ENCODE assay signal across 8 cellular contexts in the genomic region with DNA sequence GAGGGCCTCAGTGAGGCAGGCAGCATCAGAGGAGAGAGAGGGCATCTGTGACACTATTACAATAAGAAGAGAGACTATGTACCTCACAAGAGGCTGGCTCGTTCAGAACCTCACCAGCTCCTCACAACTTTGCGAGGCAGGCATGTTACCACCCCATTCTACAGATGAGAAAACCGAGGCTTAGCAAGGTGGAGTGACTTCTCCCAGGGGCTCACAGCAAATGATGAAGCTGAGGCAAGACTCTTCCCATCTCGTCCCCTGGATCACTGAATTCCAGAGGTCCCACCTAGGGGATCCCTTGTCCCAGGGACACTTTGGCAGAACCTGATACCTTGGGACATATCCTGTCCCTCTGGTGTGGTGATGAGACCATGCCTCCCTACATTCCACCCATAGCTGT.
"Had no signal": no experiment of that assay in that cellular context is flagged by ENCODE, and none has a peak within 500 bp of the region (broad histone marks: within the 10 kb centered on the region; RNA-seq: fewer than 3 reads in every experiment).

No MANE protein-coding gene starts in this region.

- H2AFZ ChIP-seq: GM23248 had no signal

- H3K9me3 Mint-ChIP-seq: H9 had no signal

- H3K4me3 Mint-ChIP-seq: H9 had no signal

- H3K4me3 ChIP-seq: GM23248 had no signal

- DNase-seq: GM23248, GOT3, H9, HCEC 1CT, IMR-90, KBM-7 had no signal

- H3K9ac ChIP-seq: GM23248 had no signal

- H3K27ac ChIP-seq: GM23248 had no signal

- FAIRE-seq: H54, HTR-8/SVneo had no signal
